In the genomic region with DNA sequence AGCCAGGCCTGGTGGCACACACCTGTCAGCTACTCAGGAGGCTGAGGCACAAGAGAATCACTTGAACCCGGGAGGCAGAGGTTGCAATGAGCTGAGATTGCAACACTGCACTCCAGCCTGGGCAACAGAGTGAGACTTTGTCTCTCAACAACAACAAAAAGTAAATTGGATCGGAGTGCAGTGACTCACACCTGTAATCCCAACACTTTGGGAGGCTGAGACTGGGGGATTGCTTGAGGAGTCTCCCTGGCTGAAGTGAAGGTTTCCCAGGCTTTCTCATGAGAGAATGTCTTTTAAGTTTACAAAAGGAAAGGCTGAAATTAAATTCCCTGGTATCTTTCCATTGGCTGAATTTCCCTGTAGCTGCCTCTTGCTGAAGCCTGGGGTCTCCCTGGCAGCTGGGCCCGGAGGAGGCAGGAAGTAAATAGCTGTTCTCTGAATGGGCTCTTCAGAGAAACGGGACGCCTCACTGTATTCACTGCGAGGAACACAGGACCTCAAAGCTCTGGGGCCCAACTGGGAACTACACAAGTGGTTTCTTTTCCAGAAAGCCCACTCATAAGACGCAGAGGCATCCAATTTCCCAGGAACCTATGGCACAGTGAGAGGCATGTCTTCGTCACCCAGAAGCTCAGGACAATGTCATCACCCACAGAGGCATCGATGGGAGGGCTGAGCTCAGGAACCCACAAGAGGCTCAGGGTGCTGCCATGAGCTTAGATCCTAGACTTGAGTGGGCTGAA, we compare ENCODE assay signal across 10 cellular contexts.
DNase-seq lines count a peak whose midpoint lies in the region; ATAC-seq and TF ChIP-seq lines count a peak whose summit lies in the region.
"Had no signal": no experiment of that assay in that cellular context is flagged by ENCODE, and none has a peak within 500 bp of the region (broad histone marks: within the 10 kb centered on the region; RNA-seq: fewer than 3 reads in every experiment).

No MANE protein-coding gene starts in this region.

- H3K27me3 ChIP-seq in GM23338 (ENCODE audit: insufficient read depth) = no peaks in the 10 kb centered on the region
- no peaks in the 10 kb centered on the region for H3K27me3 ChIP-seq in SJSA1 (replicated peaks)
- no peaks in the 10 kb centered on the region for H3K27me3 ChIP-seq in skeletal muscle satellite cell (ENCODE audit: control insufficient read depth, insufficient read depth, low read length)
- H3K27me3 ChIP-seq in colonic mucosa = no peaks in the 10 kb centered on the region
- H3K27me3 ChIP-seq: sigmoid colon had no signal

- H3K9me3 ChIP-seq in SJSA1 (replicated peaks) = no peaks in the 10 kb centered on the region
- H3K9me3 ChIP-seq in skeletal muscle satellite cell (replicated peaks; ENCODE audit: low read length) = no peaks in the 10 kb centered on the region
- H3K9me3 ChIP-seq in colonic mucosa = no peaks in the 10 kb centered on the region
- H3K9me3 ChIP-seq: sigmoid colon had no signal

- H3K4me1 ChIP-seq in GM23338 (ENCODE audit: insufficient read depth) (0 out of 2 replicates have a peak, but pooled peaks cover 3% of the 10 kb centered on the region), SJSA1 (replicated peaks) (peaks cover 47% of the 10 kb centered on the region), skeletal muscle satellite cell (ENCODE audit: control insufficient read depth, insufficient read depth, low read length) (peaks cover 39% of the 10 kb centered on the region), colonic mucosa (no peaks in the 10 kb centered on the region)

- H3K4me3 ChIP-seq in GM23338 (no peak overlapping the region), SJSA1 (no peak overlapping the region), skeletal muscle satellite cell (ENCODE audit: low read length) (no peak overlapping the region), colonic mucosa (no peak overlapping the region)
- H3K4me3 ChIP-seq: sigmoid colon had no signal

- peaks cover 3% of the 10 kb centered on the region for H3K27me3 Mint-ChIP-seq in GM23338 (ENCODE audit: insufficient read depth, low read depth, poor library complexity)

- H3K27ac Mint-ChIP-seq in GM23338 = peak overlapping the region; percentile 44; the same call in 1 of the 2 replicates

- intact Hi-C loops in colonic mucosa (cut with DNase I) = loop anchor here (10.0 kb wide), 1 partner anchor 75 kb away; the partner anchor contains the start of gene SMURF2

- H2AFZ ChIP-seq in GM23338 = peak overlapping the region; percentile 57

- DNase-seq in GM23338 (ENCODE audit: low spot score) = peak; percentile 55
- DNase-seq in SJSA1 (ENCODE audit: low read depth in 1 of 2, low spot score in 2 of 2) = peak; percentile 67 to 77
- DNase-seq in fibroblast of peridontal ligament (ENCODE audit: extremely low read depth) = peak; percentile 69
- no peak for DNase-seq in NCI-H446 (lab: John Stamatoyannopoulos, UW)
- DNase-seq in colonic mucosa = no peak
- no peak for DNase-seq in SW 1271 (lab: John Stamatoyannopoulos, UW)
- DNase-seq: activated naive CD4-positive, alpha-beta T cell treated with anti-CD3 and anti-CD28 coated beads, Interleukin-2, amount 50 U/mL, for 16 hours; DMS153; sigmoid colon had no signal

- H3K36me3 Mint-ChIP-seq in GM23338 (ENCODE audit: low read depth) = no peaks in the 10 kb centered on the region

- no peak overlapping the region for H3K4me3 Mint-ChIP-seq in GM23338

- H3K27ac ChIP-seq in GM23338 (ENCODE audit: low read depth) (no peak overlapping the region; the same call in 1 of the 2 replicates), SJSA1 (peak overlapping the region; percentile 85), colonic mucosa (no peak overlapping the region)

- H3K9me2 ChIP-seq in GM23338 (ENCODE audit: insufficient read depth) = no peaks in the 10 kb centered on the region

- H3F3A ChIP-seq in GM23338 (replicated peaks; ENCODE audit: low read depth) = no peaks in the 10 kb centered on the region

- no peaks in the 10 kb centered on the region for H3K9me3 Mint-ChIP-seq in GM23338

- peak overlapping the region; percentile 53 for H3K9ac ChIP-seq in skeletal muscle satellite cell (ENCODE audit: low read depth, low read length)
- no peak overlapping the region for H3K9ac ChIP-seq in colonic mucosa (ENCODE audit: low read depth in 2 of 2, low read length in 2 of 2)

- H3K4me2 ChIP-seq in GM23338 = no peak overlapping the region
- peak overlapping the region; percentile 62 for H3K4me2 ChIP-seq in skeletal muscle satellite cell (ENCODE audit: low read length)

- TF ChIP-seq CTCF in GM23338 (conservative IDR thresholded peaks at IDR 0.05; ENCODE audit: low read depth in 2 of 2) = no peak
- TF ChIP-seq CTCF in colonic mucosa (IDR thresholded peaks at IDR 0.05) = no peak

- H3K79me2 ChIP-seq in GM23338 (replicated peaks; ENCODE audit: insufficient read depth) = no peaks in the 10 kb centered on the region

- peak; percentile 59 for ATAC-seq in GM23338

- peaks cover 11% of the 10 kb centered on the region for H3K4me1 Mint-ChIP-seq in GM23338

- H3K36me3 ChIP-seq in GM23338 (ENCODE audit: insufficient read depth) (no peaks in the 10 kb centered on the region), SJSA1 (no peaks in the 10 kb centered on the region), skeletal muscle satellite cell (ENCODE audit: insufficient read depth, low read length) (no peaks in the 10 kb centered on the region), colonic mucosa (no peaks in the 10 kb centered on the region)
- H3K36me3 ChIP-seq: sigmoid colon had no signal

- H4K20me1 ChIP-seq in GM23338 (replicated peaks; ENCODE audit: insufficient read depth) = no peaks in the 10 kb centered on the region

TF ChIP-seq in GM23338, 12 proteins besides CTCF, POLR2A, EP300 and RAD21 (continues in another document):
- TF ChIP-seq ZNF331 (CRISPR knock-in tag; IDR thresholded peaks at IDR 0.05; ENCODE audit: low read depth) (no peak), POLR2AphosphoS5 (IDR thresholded peaks at IDR 0.05; ENCODE audit: low read depth) (no peak), NANOG (IDR thresholded peaks at IDR 0.05; ENCODE audit: borderline replicate concordance) (no peak), ZNF462 (CRISPR knock-in tag; IDR thresholded peaks at IDR 0.05) (no peak)

Comparison
In these comparisons a context has a peak if more than half of its experiments do, and no peak if none do; other contexts are left out.
1. DNase-seq: peak in GM23338 (single experiment), SJSA1 (2 of 2) and fibroblast of peridontal ligament (single experiment); none in NCI-H446 (0 of 2), colonic mucosa (single experiment) and SW 1271 (0 of 2).